ENCODE assay signal across 7 cellular contexts in genomic region chr7:975702-976473, GRCh38. TPM values are rescaled to one million over a fixed set of nuclear protein-coding genes. Genes with fewer than 3 reads are reported as not detected.
A peak's percentile ranks its signal among the peaks of the same experiment; 100 is the strongest.
DNase-seq lines count a peak whose midpoint lies in the region; ATAC-seq, FAIRE-seq and TF ChIP-seq lines count a peak whose summit lies in the region.

No MANE protein-coding gene starts in this region.

- DNase-seq in stomach, result no peak
- no peak for DNase-seq in ecto neural progenitor cell (ENCODE audit: low spot score)
- DNase-seq in GM12892 (ENCODE audit: insufficient read length), result no peak
- DNase-seq in effector CD8-positive, alpha-beta T cell (lab: John Stamatoyannopoulos, UW), result no peak

- no peaks in the 10 kb centered on the region for H3K9me3 ChIP-seq in iPS-18c (ENCODE audit: control insufficient read depth, insufficient read depth, low read length)
- no peaks in the 10 kb centered on the region for H3K9me3 ChIP-seq in stomach

- peak overlapping the region; percentile 49 to 99 (median 97) for H3K27ac ChIP-seq in stomach

- no peaks in the 10 kb centered on the region for H3K27me3 ChIP-seq in stomach

- H3K27me3 Mint-ChIP-seq in activated T-helper 17 cell treated with anti-CD3 and anti-CD28 coated beads, Interleukin-2, amount 50 U/mL, for 72 hours, result no peaks in the 10 kb centered on the region

- H3K9me3 Mint-ChIP-seq in activated T-helper 17 cell treated with anti-CD3 and anti-CD28 coated beads, Interleukin-2, amount 50 U/mL, for 72 hours, result no peaks in the 10 kb centered on the region

- peak overlapping the region; percentile 91 for H3K4me3 Mint-ChIP-seq in activated T-helper 17 cell treated with anti-CD3 and anti-CD28 coated beads, Interleukin-2, amount 50 U/mL, for 72 hours

- WGBS in stomach, 5 donors, result 37 to 58% (median 46%) methylated on average over 13 to 28 of the region's 28 CpGs

- peaks cover 3% of the 10 kb centered on the region for H3K4me1 Mint-ChIP-seq in activated T-helper 17 cell treated with anti-CD3 and anti-CD28 coated beads, Interleukin-2, amount 50 U/mL, for 72 hours

- no peak for TF ChIP-seq POLR2A in stomach (IDR thresholded peaks at IDR 0.05)
- no peak for TF ChIP-seq POLR2A in GM12892 (IDR thresholded peaks at IDR 0.05; ENCODE audit: low read depth, low read length)

- no peak overlapping the region for H3K27ac Mint-ChIP-seq in activated T-helper 17 cell treated with anti-CD3 and anti-CD28 coated beads, Interleukin-2, amount 50 U/mL, for 72 hours

- TF ChIP-seq CTCF in stomach (IDR thresholded peaks at IDR 0.05), result no peak

- no peak for FAIRE-seq in GM12892 (lab: Jason Lieb, UNC)

- peaks cover 9 to 27% (median 25%) of the 10 kb centered on the region in 4 donors for H3K36me3 ChIP-seq in stomach

- peaks cover 30 to 71% (median 62%) of the 10 kb centered on the region in 4 donors for H3K4me1 ChIP-seq in stomach

- ATAC-seq in HG02970 (IDR thresholded peaks at IDR 0.05; ENCODE audit: low FRiP score, unreplicated experiment), result peak; percentile 6
- ATAC-seq in activated T-helper 17 cell treated with anti-CD3 and anti-CD28 coated beads, Interleukin-2, amount 50 U/mL, for 72 hours (replicated peaks), result no peak

- no peak for TF ChIP-seq EP300 in stomach (IDR thresholded peaks at IDR 0.05)

- intact Hi-C loops in stomach (cut with DNase I; ENCODE audit: low total_unique reads), result no loop called here

- peak overlapping the region; percentile 31; the same call in 1 of the 2 replicates for H3K4me3 ChIP-seq in iPS-18c (ENCODE audit: insufficient read depth, low read depth, low read length)
- H3K4me3 ChIP-seq in stomach, result peak overlapping the region; percentile 72 to 97 (median 92)

- H3K36me3 Mint-ChIP-seq in activated T-helper 17 cell treated with anti-CD3 and anti-CD28 coated beads, Interleukin-2, amount 50 U/mL, for 72 hours (ENCODE audit: low read depth), result peaks cover 36% of the 10 kb centered on the region

RNA-seq across cellular contexts. Expression of gene COX19, which starts 0.5 kb away (rescaled TPM):
- 10 to 100 TPM; 13.7 to 20.8 TPM for total RNA-seq in activated T-helper 17 cell treated with anti-CD3 and anti-CD28 coated beads, Interleukin-2, amount 50 U/mL, for 72 hours
- 10 to 100 TPM in 3 of 5 donors, 1 to 10 TPM in 2; 2.3 to 26.6 (median 14.2) TPM for total RNA-seq in stomach
- polyA plus RNA-seq in stomach, result 1 to 10 TPM; 3.9 to 6.5 (median 5.5) TPM
- polyA plus RNA-seq in GM12892 (2012; ENCODE audit: missing spikeins), result 10.9 TPM

RNA-seq across cellular contexts. Expression of gene CYP2W1, which starts 7.1 kb away (rescaled TPM):
- total RNA-seq in activated T-helper 17 cell treated with anti-CD3 and anti-CD28 coated beads, Interleukin-2, amount 50 U/mL, for 72 hours, result not detected
- total RNA-seq in stomach, result 1 to 10 TPM in 1 of 5 donors, not detected in 4; 7.0 TPM
- polyA plus RNA-seq in stomach, result under 1 TPM in 2 of 3 donors, not detected in 1; 0.31 to 0.65 TPM
- polyA plus RNA-seq in GM12892 (2012; ENCODE audit: missing spikeins), result not detected

RNA-seq across cellular contexts. Expression of gene ADAP1, which starts 21.4 kb away (rescaled TPM):
- total RNA-seq in activated T-helper 17 cell treated with anti-CD3 and anti-CD28 coated beads, Interleukin-2, amount 50 U/mL, for 72 hours, result 10 to 100 TPM in 1 of 2 donors, 1 to 10 TPM in 1; 2.3 to 23.7 TPM
- total RNA-seq in stomach, result 100 to 1,000 TPM in 1 of 5 donors, 10 to 100 TPM in 2, 1 to 10 TPM in 2; 2.2 to 169 (median 18.5) TPM
- polyA plus RNA-seq in stomach, result 10 to 100 TPM; 16.0 to 30.5 (median 29.4) TPM
- 5.8 TPM for polyA plus RNA-seq in GM12892 (2012; ENCODE audit: missing spikeins)
